Comparison of ENCODE assay signal across 1 cellular context in genomic region chr1:226814751-226815496, GRCh38.
TF ChIP-seq lines count a peak whose summit lies in the region.

No MANE protein-coding gene starts in this region.

TF ChIP-seq in HCT116, 20 proteins besides CTCF, POLR2A, EP300 and RAD21 (continued from another document):
- TF ChIP-seq ZBTB33 (IDR thresholded peaks at IDR 0.05; ENCODE audit: extremely low read depth, insufficient replicate concordance, low read length) (peak; percentile 75), ZNF274 (IDR thresholded peaks at IDR 0.05; ENCODE audit: low read depth, low read length) (no peak), EZH2 (IDR thresholded peaks at IDR 0.05) (no peak), SRF (IDR thresholded peaks at IDR 0.05; ENCODE audit: low read depth) (peak; percentile 79), ZFX (IDR thresholded peaks at IDR 0.05) (no peak), EZH2phosphoT487 (IDR thresholded peaks at IDR 0.05; ENCODE audit: borderline replicate concordance) (no peak), SIN3A (IDR thresholded peaks at IDR 0.05; ENCODE audit: low read depth) (peak; percentile 92), CEBPB (IDR thresholded peaks at IDR 0.05; ENCODE audit: low read depth) (peak; percentile 98), ELF1 (IDR thresholded peaks at IDR 0.05; ENCODE audit: borderline replicate concordance, low read depth) (no peak), CBX3 (IDR thresholded peaks at IDR 0.05; ENCODE audit: low read depth) (peak; percentile 100), YY1 (IDR thresholded peaks at IDR 0.05; ENCODE audit: extremely low read depth, insufficient replicate concordance, low read depth, low read length) (peak; percentile 63)
